In the genomic region with DNA sequence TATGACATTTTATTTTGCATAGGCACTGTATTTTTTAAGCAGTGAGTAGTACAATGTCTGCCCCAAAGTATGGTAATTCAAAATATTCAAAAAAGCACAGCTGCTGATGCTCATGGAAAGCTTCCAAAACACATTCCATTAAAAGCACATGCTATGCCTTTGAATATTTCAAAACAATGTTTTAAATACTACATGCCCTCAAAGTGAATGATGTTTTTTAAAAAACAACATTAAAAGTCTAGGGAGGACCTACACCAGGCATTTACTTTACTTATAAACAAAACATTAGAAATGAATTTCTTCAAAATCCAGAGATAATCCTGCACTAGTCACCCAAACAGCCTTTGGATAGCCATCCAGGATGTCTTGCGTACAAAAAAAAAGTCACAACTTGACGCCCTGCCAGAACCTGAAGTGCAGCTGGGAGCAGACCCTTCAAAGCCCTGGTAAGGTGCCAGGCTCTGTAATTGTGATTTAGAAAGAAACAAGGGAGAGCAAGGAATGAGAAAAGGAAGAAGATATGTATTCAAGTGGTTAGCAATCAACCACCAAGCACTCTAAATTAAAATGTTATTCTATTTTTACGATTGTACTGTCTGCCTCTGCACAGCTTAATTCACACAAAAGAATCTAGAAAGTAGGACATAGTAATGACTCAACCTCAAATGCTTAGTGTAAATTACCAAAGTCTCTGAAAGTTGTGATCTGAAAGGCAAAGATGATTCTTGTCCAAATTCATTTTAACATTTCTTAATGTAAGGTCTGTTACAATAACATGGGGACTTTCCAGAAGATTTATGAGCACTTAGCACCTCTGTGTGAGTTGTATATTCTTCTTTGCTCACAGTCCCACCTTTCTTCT, we compare ENCODE assay signal across 9 cellular contexts. TPM values are rescaled to one million over a fixed set of nuclear protein-coding genes. Genes with fewer than 3 reads are reported as not detected.
A peak's percentile ranks its signal among the peaks of the same experiment; 100 is the strongest.
DNase-seq lines count a peak whose midpoint lies in the region; ATAC-seq and TF ChIP-seq lines count a peak whose summit lies in the region.
"Had no signal": no experiment of that assay in that cellular context is flagged by ENCODE, and none has a peak within 500 bp of the region (broad histone marks: within the 10 kb centered on the region; RNA-seq: fewer than 3 reads in every experiment).

No MANE protein-coding gene starts in this region.

- H3K4me2 ChIP-seq in mesenchymal stem cell (ENCODE audit: low read length, poor library complexity, severe bottlenecking) = no peak overlapping the region
- H3K4me2 ChIP-seq in MM.1S (ENCODE audit: low read depth, low read length) = no peak overlapping the region

- no peak overlapping the region for H2BK120ac ChIP-seq in mesenchymal stem cell (ENCODE audit: low read depth, low read length)

- H3F3A ChIP-seq in MM.1S (ENCODE audit: insufficient read depth, low read length) = no peaks in the 10 kb centered on the region

- no peak overlapping the region for H4K8ac ChIP-seq in mesenchymal stem cell (ENCODE audit: low read length)

- H3K36me3 ChIP-seq in HUES6 (ENCODE audit: control insufficient read depth, insufficient read depth, low read length) = peaks cover 15% of the 10 kb centered on the region
- no peaks in the 10 kb centered on the region for H3K36me3 ChIP-seq in body of pancreas (replicated peaks in 1 of 2; ENCODE audit: insufficient read depth in 1 of 2, low read depth in 2 of 2)
- peaks cover 0 to 5% of the 10 kb centered on the region in 2 experiments for H3K36me3 ChIP-seq in mesenchymal stem cell (ENCODE audit: control insufficient read depth in 1 of 2, insufficient read depth in 2 of 2, low read depth in 1 of 2, low read length in 2 of 2)
- no peaks in the 10 kb centered on the region for H3K36me3 ChIP-seq in MM.1S (replicated peaks; ENCODE audit: insufficient read depth, low read length)

- peaks cover 48% of the 10 kb centered on the region for H3K79me2 ChIP-seq in MM.1S (ENCODE audit: low read length)

- WGBS in body of pancreas, 2 donors = 12 to 19% methylated on average over 3 of the region's 3 CpGs
- WGBS in mesenchymal stem cell = 60% methylated on average over 2 of the region's 3 CpGs

- H3K4me3 ChIP-seq in HUES6 (ENCODE audit: low read depth, low read length) (no peak overlapping the region), body of pancreas (no peak overlapping the region), mesenchymal stem cell (ENCODE audit: insufficient read depth in 1 of 2, low read depth in 1 of 2, low read length in 2 of 2) (peak overlapping the region in 1 of 2 experiments; percentile 31), MM.1S (ENCODE audit: low read length) (no peak overlapping the region)

- H3K14ac ChIP-seq in mesenchymal stem cell (ENCODE audit: low read length in 2 of 2) = no peak overlapping the region

- H2AFZ ChIP-seq in mesenchymal stem cell (ENCODE audit: low read depth, low read length) (no peak overlapping the region), MM.1S (ENCODE audit: low read length) (no peak overlapping the region)

- ATAC-seq in body of pancreas (peak; percentile 40), HG03095 (IDR thresholded peaks at IDR 0.05; ENCODE audit: unreplicated experiment) (no peak)

- H3K23ac ChIP-seq in mesenchymal stem cell (ENCODE audit: low read length in 2 of 2) = no peak overlapping the region

- H2BK5ac ChIP-seq in mesenchymal stem cell (ENCODE audit: low read depth, low read length, poor library complexity, severe bottlenecking) = no peak overlapping the region

- peaks cover 43% of the 10 kb centered on the region for H3K9me3 ChIP-seq in HUES6 (ENCODE audit: control insufficient read depth, insufficient read depth, low read depth, low read length)
- peaks cover 0 to under 1% (median 0%) of the 10 kb centered on the region in 3 donors for H3K9me3 ChIP-seq in body of pancreas
- H3K9me3 ChIP-seq in mesenchymal stem cell (ENCODE audit: control insufficient read depth, low read length) = peaks cover 31% of the 10 kb centered on the region
- no peaks in the 10 kb centered on the region for H3K9me3 ChIP-seq in MM.1S (replicated peaks; ENCODE audit: insufficient read depth, low read length)

- no peak overlapping the region for H2BK12ac ChIP-seq in mesenchymal stem cell (ENCODE audit: low read length in 2 of 2)

- H3K9ac ChIP-seq in HUES6 (ENCODE audit: low read length) = no peak overlapping the region
- H3K9ac ChIP-seq in mesenchymal stem cell (ENCODE audit: low read length) = peak overlapping the region; percentile 25
- H3K9ac ChIP-seq in MM.1S (ENCODE audit: low read length) = no peak overlapping the region

- no peak for TF ChIP-seq POLR2A in body of pancreas (IDR thresholded peaks at IDR 0.05)

- H3K4me1 ChIP-seq in HUES6 (ENCODE audit: control insufficient read depth, insufficient read depth, low read length) = peaks cover 39% of the 10 kb centered on the region
- peaks cover 15% of the 10 kb centered on the region for H3K4me1 ChIP-seq in body of pancreas
- no peaks in the 10 kb centered on the region for H3K4me1 ChIP-seq in mesenchymal stem cell (ENCODE audit: control insufficient read depth, insufficient read depth, low read depth, low read length)
- H3K4me1 ChIP-seq in MM.1S (ENCODE audit: low read length) = no peaks in the 10 kb centered on the region

- H4K91ac ChIP-seq in mesenchymal stem cell (ENCODE audit: low read length) = no peak overlapping the region

- TF ChIP-seq CTCF in body of pancreas (IDR thresholded peaks at IDR 0.05) (no peak), MM.1S (IDR thresholded peaks at IDR 0.05; ENCODE audit: low read length) (no peak)

- H3K79me1 ChIP-seq in mesenchymal stem cell (replicated peaks; ENCODE audit: low read length, poor library complexity, severe bottlenecking) = peaks cover 12% of the 10 kb centered on the region

- no peak overlapping the region for H3K4ac ChIP-seq in mesenchymal stem cell (ENCODE audit: low read depth in 1 of 2, low read length in 2 of 2)

- H2BK15ac ChIP-seq in mesenchymal stem cell (ENCODE audit: low read depth, poor library complexity, severe bottlenecking) = no peak overlapping the region

- no peak overlapping the region for H3K18ac ChIP-seq in mesenchymal stem cell (ENCODE audit: low read depth in 1 of 2, low read length in 2 of 2)

- 0 out of 2 replicates have a peak, but pooled peaks cover 5% of the 10 kb centered on the region for H4K20me1 ChIP-seq in MM.1S (ENCODE audit: insufficient read depth, low read length)

- H3K9me2 ChIP-seq in MM.1S (replicated peaks; ENCODE audit: insufficient read depth, low read length) = no peaks in the 10 kb centered on the region

- intact Hi-C loops in body of pancreas (cut with DNase I) = no loop called here

- no peak overlapping the region for H2AK5ac ChIP-seq in mesenchymal stem cell (ENCODE audit: low read length, severe bottlenecking)

- H3K27ac ChIP-seq in HUES6 (ENCODE audit: low read depth, low read length) = peak overlapping the region; percentile 58
- H3K27ac ChIP-seq in body of pancreas = peak overlapping the region in 1 of 4 donors; percentile 36
- H3K27ac ChIP-seq in mesenchymal stem cell (ENCODE audit: low read length, poor library complexity, severe bottlenecking) = no peak overlapping the region
- no peak overlapping the region for H3K27ac ChIP-seq in MM.1S (ENCODE audit: low read length)

- DNase-seq in AG20443 (ENCODE audit: low spot score) (peak; percentile 43), body of pancreas (peak; percentile 31 to 65 (median 55)), mesenchymal stem cell (peak; percentile 59), MM.1S (no peak), AML-193 (lab: John Stamatoyannopoulos, UW) (no peak)
- no peak for DNase-seq in stimulated activated CD8-positive, alpha-beta memory T cell treated with anti-CD3 and anti-CD28 coated beads, Interleukin-4, amount 100 ng/mL, for 48 hours
- DNase-seq: activated naive CD4-positive, alpha-beta T cell treated with anti-CD3 and anti-CD28 coated beads, Interleukin-2, amount 10 ng/mL, durations not matched to agents 7 days and 5 days had no signal

- H3K27me3 ChIP-seq in HUES6 (ENCODE audit: control insufficient read depth, insufficient read depth, low read length) (no peaks in the 10 kb centered on the region), body of pancreas (no peaks in the 10 kb centered on the region), mesenchymal stem cell (ENCODE audit: control insufficient read depth in 1 of 2, insufficient read depth in 1 of 2, low read length in 2 of 2) (no peaks in the 10 kb centered on the region), MM.1S (replicated peaks; ENCODE audit: insufficient read depth, low read length) (no peaks in the 10 kb centered on the region)

RNA-seq across cellular contexts. Expression of a gene that starts 31.9 kb away (rescaled TPM):
- total RNA-seq in body of pancreas = 10 to 100 TPM; 41.8 to 48.1 TPM
- polyA plus RNA-seq in mesenchymal stem cell (2013, experiment 1 of 2) = 4.9 TPM
- 4.8 TPM for polyA plus RNA-seq in mesenchymal stem cell (2013, experiment 2 of 2)

Comparison
In these comparisons a context has a peak if more than half of its experiments do, and no peak if none do; other contexts are left out.
1. DNase-seq: peak in AG20443 (single experiment), body of pancreas (4 of 4) and mesenchymal stem cell (single experiment); none in MM.1S (single experiment), AML-193 (0 of 2) and stimulated activated CD8-positive, alpha-beta memory T cell treated with anti-CD3 and anti-CD28 coated beads, Interleukin-4, amount 100 ng/mL, for 48 hours (single experiment).